19 cellular contexts compared by ENCODE assay signal in the genomic region with DNA sequence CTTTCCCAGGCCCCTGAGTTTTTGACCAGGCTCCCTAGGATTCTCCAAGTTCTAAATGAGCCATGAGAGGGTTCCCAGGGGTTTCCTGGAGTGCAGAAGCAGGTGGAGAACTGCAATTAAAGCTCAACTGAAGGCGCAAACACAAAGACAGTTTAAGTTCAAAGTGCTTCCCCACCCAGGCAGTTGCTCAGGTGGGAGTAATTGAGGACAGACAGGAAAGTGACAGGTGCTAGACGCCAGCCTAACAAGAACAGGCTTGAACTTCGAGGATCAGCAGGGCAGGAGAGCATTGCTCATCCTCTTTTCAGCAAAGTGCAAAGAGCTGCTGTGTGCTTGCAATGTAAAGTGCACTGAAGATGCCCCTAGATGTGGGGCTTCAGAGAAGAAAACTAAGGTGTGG.
"Had no signal": no experiment of that assay in that cellular context is flagged by ENCODE, and none has a peak within 500 bp of the region (broad histone marks: within the 10 kb centered on the region; RNA-seq: fewer than 3 reads in every experiment).

No MANE protein-coding gene starts in this region.

- DNase-seq: activated CD4-positive, alpha-beta T cell treated with anti-CD3 and anti-CD28 coated beads, Interleukin-2, amount 10 ng/mL, durations not matched to agents 24 days and 14 days; activated CD4-positive, CD25-positive, alpha-beta regulatory T cell; activated CD8-positive, alpha-beta memory T cell treated with anti-CD3 and anti-CD28 coated beads, Interleukin-2, amount 50 U/mL, for 4 hours; activated CD8-positive, alpha-beta T cell treated with anti-CD3 and anti-CD28 coated beads, Interleukin-2, amount 10 ng/mL, durations not matched to agents 7 days and 5 days; activated gamma-delta T cell; activated T-cell treated with anti-CD3 and anti-CD28 coated beads, Interleukin-2, amount 50 U/mL, for 48 hours; central memory CD4-positive, alpha-beta T cell; islet precursor cell; naive thymus-derived CD8-positive, alpha-beta T cell; stimulated activated CD4-positive, alpha-beta T cell treated with anti-CD3 and anti-CD28 coated beads, Interleukin-4, amount 100 ng/mL, for 1 hour; stimulated activated naive B cell treated with anti-CD40 and anti-IgM and Interleukin-4, amounts not matched to agents 10 μg/mL and 1 μg/mL and 100 μg/mL, for 72 hours; tibial artery had no signal

- FAIRE-seq: TTC549, urothelium cell line had no signal

- H3K4me1 ChIP-seq: esophagus muscularis mucosa, tibial artery had no signal

- H3K36me3 ChIP-seq: esophagus muscularis mucosa, tibial artery had no signal

- H3K4me3 ChIP-seq: coronary artery, esophagus muscularis mucosa, hepatocyte, tibial artery had no signal

- H3K27me3 ChIP-seq: esophagus muscularis mucosa, tibial artery had no signal

- H3K27ac ChIP-seq: coronary artery, esophagus muscularis mucosa, hepatocyte, tibial artery had no signal

- H3K9me3 ChIP-seq: esophagus muscularis mucosa, tibial artery had no signal

- ATAC-seq: activated CD8-positive, alpha-beta T cell treated with anti-CD3 and anti-CD28 coated beads, Interleukin-2, amount 10 ng/mL, durations not matched to agents 7 days and 5 days; activated naive CD4-positive, alpha-beta T cell treated with anti-CD3 and anti-CD28 coated beads, Interleukin-2, amount 50 U/mL, for 72 hours; left lobe of liver; naive thymus-derived CD8-positive, alpha-beta T cell; stimulated activated naive B cell treated with anti-CD40 and anti-IgM and Interleukin-4, amounts not matched to agents 10 μg/mL and 1 μg/mL and 100 μg/mL, for 72 hours had no signal
